Comparison of ENCODE assay signal across 8 cellular contexts in the genomic region with DNA sequence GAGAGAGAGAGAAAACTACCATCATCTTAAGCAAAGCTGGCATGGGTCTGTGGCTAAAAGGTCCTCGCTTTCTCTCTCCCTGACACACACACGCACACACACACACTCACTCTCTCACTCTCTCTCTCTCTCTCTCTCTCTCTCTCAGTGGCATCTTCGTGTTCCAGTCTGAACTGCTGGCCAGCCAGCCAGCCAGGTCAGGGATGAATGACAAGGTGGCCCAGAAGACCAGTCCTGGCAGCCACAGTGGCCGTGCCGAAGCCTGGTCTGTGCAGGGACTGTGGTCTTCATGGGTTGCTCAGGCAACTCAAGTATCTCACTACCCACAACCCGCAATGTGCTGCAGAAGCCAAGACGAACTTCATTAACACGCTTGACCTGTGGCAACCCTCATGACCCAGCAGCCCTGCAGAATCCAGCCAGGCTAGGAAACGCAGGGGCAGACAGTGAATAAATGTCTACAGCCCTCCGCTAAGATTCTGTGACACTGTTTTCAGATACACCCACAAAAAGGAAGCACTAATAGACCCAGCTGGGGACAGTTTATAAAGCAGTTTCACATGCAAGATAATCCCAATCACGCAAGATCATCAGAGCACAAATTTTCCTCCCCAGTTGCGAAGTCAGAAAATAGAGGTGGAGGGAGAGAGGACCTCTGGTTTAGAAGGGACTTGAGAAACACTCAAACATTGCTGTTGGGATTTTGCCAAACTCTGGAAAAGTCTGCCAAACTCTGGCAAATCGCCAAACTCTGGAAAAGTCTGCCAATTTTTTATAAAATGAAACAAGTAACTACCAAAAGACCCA.
DNase-seq lines count a peak whose midpoint lies in the region; ATAC-seq and TF ChIP-seq lines count a peak whose summit lies in the region.

No MANE protein-coding gene starts in this region.

- DNase-seq in NCI-H2171 treated with DMSO at 0.1 percent for 48 hours (lab: John Stamatoyannopoulos, UW) (peak; percentile 63), esophagus squamous epithelium (lab: John Stamatoyannopoulos, UW) (no peak), retina (peak; percentile 70), prostate gland (ENCODE audit: low spot score) (no peak), HCEC 1CT (no peak), UCSD-AML1 (lab: John Stamatoyannopoulos, UW; ENCODE audit: unreplicated experiment) (no peak)
- DNase-seq in activated CD8-positive, alpha-beta T cell treated with anti-CD3 and anti-CD28 coated beads for 36 hours = no peak

- POLR2A ChIA-PET in activated CD8-positive, alpha-beta T cell treated with anti-CD3 and anti-CD28 coated beads for 36 hours (lab: Charles Lee) = no interaction called here

- H3K27ac Mint-ChIP-seq in activated CD8-positive, alpha-beta T cell treated with anti-CD3 and anti-CD28 coated beads for 36 hours = no peak overlapping the region

- peak; percentile 58 for ATAC-seq in GM18511 (IDR thresholded peaks at IDR 0.05; ENCODE audit: unreplicated experiment)
- no peak for ATAC-seq in activated CD8-positive, alpha-beta T cell treated with anti-CD3 and anti-CD28 coated beads for 36 hours

- WGBS in esophagus squamous epithelium, 2 donors = 52 to 57% methylated on average over 10 to 12 of the region's 13 CpGs
- WGBS in prostate gland = 53% methylated on average over 13 of the region's 13 CpGs

- H3K27ac ChIP-seq in esophagus squamous epithelium (peak overlapping the region; percentile 60 to 90 (median 86)), prostate gland (no peak overlapping the region)

- TF ChIP-seq POLR2A in esophagus squamous epithelium (IDR thresholded peaks at IDR 0.05) = no peak
- TF ChIP-seq POLR2A in prostate gland (IDR thresholded peaks at IDR 0.05) = no peak

- H3K4me3 Mint-ChIP-seq in activated CD8-positive, alpha-beta T cell treated with anti-CD3 and anti-CD28 coated beads for 36 hours = no peak overlapping the region

- CTCF ChIA-PET in activated CD8-positive, alpha-beta T cell treated with anti-CD3 and anti-CD28 coated beads for 36 hours (lab: Charles Lee) = no interaction called here

- H3K27me3 Mint-ChIP-seq in activated CD8-positive, alpha-beta T cell treated with anti-CD3 and anti-CD28 coated beads for 36 hours = no peaks in the 10 kb centered on the region

- intact Hi-C loops in esophagus squamous epithelium (cut with DNase I) (no loop called here), prostate gland (cut with DNase I) (loop anchor here (5.0 to 10.0 kb wide), 2 partner anchors 38 to 50 kb away; no protein-coding TSS in a partner anchor)
- intact Hi-C loops in activated CD8-positive, alpha-beta T cell treated with anti-CD3 and anti-CD28 coated beads for 36 hours (cut with micrococcal nuclease) = no loop called here

- H3K4me1 Mint-ChIP-seq in activated CD8-positive, alpha-beta T cell treated with anti-CD3 and anti-CD28 coated beads for 36 hours (ENCODE audit: low read depth) = peaks cover 24% of the 10 kb centered on the region

- H3K36me3 ChIP-seq in esophagus squamous epithelium = no peaks in the 10 kb centered on the region
- no peaks in the 10 kb centered on the region for H3K36me3 ChIP-seq in prostate gland

- H3K27me3 ChIP-seq in esophagus squamous epithelium (no peaks in the 10 kb centered on the region), prostate gland (replicated peaks; ENCODE audit: insufficient read depth) (no peaks in the 10 kb centered on the region)

- H3K4me1 ChIP-seq in esophagus squamous epithelium (peaks cover 11 to 54% (median 41%) of the 10 kb centered on the region in 3 donors), prostate gland (replicated peaks) (peaks cover 3% of the 10 kb centered on the region)

- H3K9me3 ChIP-seq in esophagus squamous epithelium (no peaks in the 10 kb centered on the region), prostate gland (no peaks in the 10 kb centered on the region)

- H3K4me3 ChIP-seq in esophagus squamous epithelium = peak overlapping the region in 1 of 4 donors; percentile 23
- no peak overlapping the region for H3K4me3 ChIP-seq in prostate gland

- TF ChIP-seq CTCF in esophagus squamous epithelium (IDR thresholded peaks at IDR 0.05) (no peak), prostate gland (IDR thresholded peaks at IDR 0.05) (no peak)
- TF ChIP-seq CTCF in activated CD8-positive, alpha-beta T cell treated with anti-CD3 and anti-CD28 coated beads for 36 hours (IDR thresholded peaks at IDR 0.05) = no peak

- H3K9me3 Mint-ChIP-seq in activated CD8-positive, alpha-beta T cell treated with anti-CD3 and anti-CD28 coated beads for 36 hours = no peaks in the 10 kb centered on the region

- peaks cover 2% of the 10 kb centered on the region for H3K36me3 Mint-ChIP-seq in activated CD8-positive, alpha-beta T cell treated with anti-CD3 and anti-CD28 coated beads for 36 hours (ENCODE audit: low read depth)

Comparison
In these comparisons a context has a peak if more than half of its experiments do, and no peak if none do; other contexts are left out.
1. DNase-seq: peak in NCI-H2171 treated with DMSO at 0.1 percent for 48 hours (single experiment) and retina (single experiment); none in esophagus squamous epithelium (single experiment), prostate gland (single experiment), activated CD8-positive, alpha-beta T cell treated with anti-CD3 and anti-CD28 coated beads for 36 hours (single experiment), HCEC 1CT (single experiment) and UCSD-AML1 (single experiment).
2. H3K27ac ChIP-seq: peak in esophagus squamous epithelium (4 of 4); none in prostate gland (0 of 2).